16 cellular contexts compared by ENCODE assay signal in the genomic region with DNA sequence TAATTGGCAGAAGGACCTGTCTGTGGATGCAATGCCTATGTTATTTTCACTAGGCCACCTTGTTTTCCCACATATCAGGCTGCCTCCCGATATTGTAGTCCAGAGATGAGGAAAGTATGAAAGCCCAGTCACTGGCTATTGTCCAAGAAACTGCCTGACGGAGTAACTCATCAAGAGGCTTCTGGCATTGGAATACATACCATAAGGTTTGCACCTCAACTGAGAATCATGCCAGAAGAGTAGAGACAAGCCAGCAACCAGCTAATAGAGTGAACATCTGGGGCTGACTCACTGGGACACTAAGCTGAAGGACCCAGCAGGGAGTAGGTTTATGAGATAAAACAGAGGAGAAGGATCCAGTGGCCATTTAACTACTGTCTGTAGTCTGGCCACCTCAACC.
A peak's percentile ranks its signal among the peaks of the same experiment; 100 is the strongest.
DNase-seq lines count a peak whose midpoint lies in the region; ATAC-seq and TF ChIP-seq lines count a peak whose summit lies in the region.
"Had no signal": no experiment of that assay in that cellular context is flagged by ENCODE, and none has a peak within 500 bp of the region (broad histone marks: within the 10 kb centered on the region; RNA-seq: fewer than 3 reads in every experiment).

No MANE protein-coding gene starts in this region.

- no TSS peak for BruUV-seq in IMR-90 (replicated peaks; lab: Mats Ljungman, UMichigan)
- no TSS peak for BruUV-seq in mammary epithelial cell (replicated peaks; lab: Mats Ljungman, UMichigan)

- H3K4ac ChIP-seq in IMR-90 (ENCODE audit: low read depth, low read length), result peak overlapping the region; percentile 79; the same call in 1 of the 2 replicates

- H3K9me2 ChIP-seq in hepatocyte (replicated peaks; ENCODE audit: insufficient read depth), result no peaks in the 10 kb centered on the region

- H3K36me3 ChIP-seq in IMR-90 (ENCODE audit: control insufficient read depth, insufficient read depth, low read length) (no peaks in the 10 kb centered on the region), mammary epithelial cell (ENCODE audit: insufficient read depth, low read length) (no peaks in the 10 kb centered on the region), hepatocyte (replicated peaks; ENCODE audit: insufficient read depth, low read depth) (no peaks in the 10 kb centered on the region), SJCRH30 (no peaks in the 10 kb centered on the region)

- ATAC-seq in IMR-90 (ENCODE audit: low read depth) (peak; percentile 90), HG03378 (IDR thresholded peaks at IDR 0.05; ENCODE audit: unreplicated experiment) (no peak), GM21390 (IDR thresholded peaks at IDR 0.05; ENCODE audit: unreplicated experiment) (no peak)
- ATAC-seq: stimulated activated effector memory CD8-positive, alpha-beta T cell treated with anti-CD3 and anti-CD28 coated beads, Interleukin-12 subunit alpha, Interleukin-12 subunit beta, amount 100 ng/mL, for 72 hours had no signal

- H4K91ac ChIP-seq in IMR-90 (ENCODE audit: insufficient read depth, low read depth, low read length), result peak overlapping the region; percentile 37; the same call in 1 of the 2 replicates

- peak overlapping the region; percentile 82; the same call in 1 of the 2 replicates for H3K14ac ChIP-seq in IMR-90 (replicated peaks; ENCODE audit: low read depth, low read length)

- H3K56ac ChIP-seq in IMR-90 (ENCODE audit: extremely low read depth, insufficient read depth, low read length), result no peak overlapping the region

- peak overlapping the region; percentile 75; the same call in 1 of the 2 replicates for H3K18ac ChIP-seq in IMR-90 (ENCODE audit: low read depth, low read length)

- DNase-seq in AG08395 (ENCODE audit: low spot score) (peak; percentile 89), IMR-90 (peak; percentile 99), mammary epithelial cell (peak; percentile 99), hepatocyte (ENCODE audit: low spot score) (peak; percentile 25), NCI-H526 treated with DMSO at 0.1 percent for 48 hours (lab: John Stamatoyannopoulos, UW) (no peak), SJCRH30 (no peak)
- DNase-seq: activated CD4-positive, alpha-beta memory T cell treated with anti-CD3 and anti-CD28 coated beads, Interleukin-2, amount 10 ng/mL, durations not matched to agents 7 days and 5 days; activated naive CD4-positive, alpha-beta T cell treated with anti-CD3 and anti-CD28 coated beads for 36 hours; dermis blood vessel endothelial cell; GF-D8; head of caudate nucleus had no signal

- intact Hi-C loops in IMR-90 (cut with micrococcal nuclease) (no loop called here), mammary epithelial cell (cut with micrococcal nuclease) (loop anchor here (1.0 kb wide), 1 partner anchor 19 kb away; no protein-coding TSS in a partner anchor)

- H3K79me2 ChIP-seq in mammary epithelial cell (ENCODE audit: insufficient read depth, low read length), result no peaks in the 10 kb centered on the region
- no peaks in the 10 kb centered on the region for H3K79me2 ChIP-seq in hepatocyte
- H3K79me2 ChIP-seq: parathyroid adenoma had no signal

- H3K4me3 ChIP-seq in IMR-90 (ENCODE audit: insufficient read depth, low read depth, low read length) (no peak overlapping the region), mammary epithelial cell (replicated peaks in 1 of 3; ENCODE audit: insufficient read depth in 1 of 3, low read depth in 2 of 3, low read length in 3 of 3) (no peak overlapping the region), hepatocyte (no peak overlapping the region), SJCRH30 (no peak overlapping the region)

- CTCF ChIA-PET in IMR-90 (lab: Yijun Ruan, JAX) (no interaction called here), mammary epithelial cell (lab: Charles Lee; ENCODE audit: low non-redundant PET) (no interaction called here)

- H3K27me3 ChIP-seq in IMR-90 (ENCODE audit: control insufficient read depth, insufficient read depth, low read length) (no peaks in the 10 kb centered on the region), mammary epithelial cell (ENCODE audit: insufficient read depth, low read length) (no peaks in the 10 kb centered on the region), hepatocyte (no peaks in the 10 kb centered on the region), SJCRH30 (no peaks in the 10 kb centered on the region)

- H3K4me2 ChIP-seq in IMR-90 (ENCODE audit: low read depth, low read length) (no peak overlapping the region), mammary epithelial cell (ENCODE audit: insufficient read depth, low read depth, low read length) (no peak overlapping the region), hepatocyte (no peak overlapping the region)

- H2BK20ac ChIP-seq in IMR-90 (ENCODE audit: low read depth, low read length), result peak overlapping the region; percentile 82; the same call in 1 of the 2 replicates

- H2BK15ac ChIP-seq in IMR-90 (ENCODE audit: low read depth, low read length), result peak overlapping the region; percentile 88; the same call in 2 of the 3 replicates

- H4K5ac ChIP-seq in IMR-90 (ENCODE audit: low read depth, low read length), result no peak overlapping the region; the same call in 1 of the 2 replicates

- H3K9me1 ChIP-seq in IMR-90 (ENCODE audit: insufficient read depth, low read length), result no peaks in the 10 kb centered on the region; the same call in 1 of the 2 replicates

- dilution Hi-C loops in IMR-90 (cut with HindIII; ENCODE audit: low sequenced_read_pairs, unreplicated experiment) (no loop called here), mammary epithelial cell (cut with HindIII; ENCODE audit: low sequenced_read_pairs) (no loop called here)

- TF ChIP-seq POLR2A in IMR-90 (IDR thresholded peaks at IDR 0.05; ENCODE audit: low read depth, low read length), result no peak

- H2AK5ac ChIP-seq in IMR-90 (ENCODE audit: low read depth, low read length), result peak overlapping the region; percentile 90

- H3K9ac ChIP-seq in IMR-90 (ENCODE audit: low read depth, low read length) (no peak overlapping the region), mammary epithelial cell (ENCODE audit: insufficient read depth, low read length) (peak overlapping the region; percentile 30)
- H3K9ac ChIP-seq: parathyroid adenoma had no signal

- no peaks in the 10 kb centered on the region for H4K20me1 ChIP-seq in IMR-90 (ENCODE audit: insufficient read depth, low read length)
- no peaks in the 10 kb centered on the region for H4K20me1 ChIP-seq in mammary epithelial cell (ENCODE audit: insufficient read depth, low read length)
- no peaks in the 10 kb centered on the region for H4K20me1 ChIP-seq in hepatocyte (ENCODE audit: insufficient read depth, poor library complexity, severe bottlenecking)

- H3K4me1 ChIP-seq in IMR-90 (ENCODE audit: control insufficient read depth, insufficient read depth, low read length) (peaks cover 8% of the 10 kb centered on the region), mammary epithelial cell (ENCODE audit: insufficient read depth, low read length) (peaks cover 46% of the 10 kb centered on the region), hepatocyte (ENCODE audit: insufficient read depth) (no peaks in the 10 kb centered on the region), SJCRH30 (peaks cover 35% of the 10 kb centered on the region)
- H3K4me1 ChIP-seq: parathyroid adenoma had no signal

- H3K27ac ChIP-seq in IMR-90 (ENCODE audit: insufficient read depth, low read length) (no peak overlapping the region), mammary epithelial cell (ENCODE audit: insufficient read depth, low read depth, low read length) (peak overlapping the region; percentile 81), hepatocyte (no peak overlapping the region), SJCRH30 (no peak overlapping the region)
- H3K27ac ChIP-seq: C4-2B, parathyroid adenoma had no signal

- in situ Hi-C loops in IMR-90 (cut with MboI; ENCODE audit: low sequenced_read_pairs), result no loop called here
- in situ Hi-C loops in mammary epithelial cell (cut with MboI; ENCODE audit: low sequenced_read_pairs in 2 of 2), result no loop called here

- POLR2A ChIA-PET in IMR-90 (lab: Charles Lee; ENCODE audit: unreplicated experiment), result no interaction called here

- no peak overlapping the region for H2AK9ac ChIP-seq in IMR-90 (replicated peaks; ENCODE audit: low read depth, low read length, poor library complexity)

- H3K23ac ChIP-seq in IMR-90 (ENCODE audit: low read depth, low read length), result peak overlapping the region; percentile 48; the same call in 1 of the 2 replicates

- TF ChIP-seq RAD21 in IMR-90 (IDR thresholded peaks at IDR 0.05; ENCODE audit: low read length), result no peak

- 0% methylated on average over 1 of the region's 2 CpGs; no CpG with 5 or more reads in 1 of the 2 experiments for WGBS in IMR-90 (ENCODE audit: extremely low coverage in 2 of 2, insufficient read length in 1 of 2), 2 experiments
- WGBS in mammary epithelial cell (ENCODE audit: low coverage, missing lambda C conversion rate), result 0% methylated on average over 2 of the region's 2 CpGs
- WGBS in hepatocyte (ENCODE audit: low lambda C conversion rate, missing lambda C conversion rate), result 75% methylated on average over 2 of the region's 2 CpGs

- H2AFZ ChIP-seq in IMR-90 (replicated peaks; ENCODE audit: low read length, poor library complexity) (peak overlapping the region; percentile 13), mammary epithelial cell (ENCODE audit: low read depth, low read length) (peak overlapping the region; percentile 34), hepatocyte (no peak overlapping the region)
- H2AFZ ChIP-seq: parathyroid adenoma had no signal

- peak overlapping the region; percentile 74 for H2BK5ac ChIP-seq in IMR-90 (ENCODE audit: low read depth, low read length, poor library complexity, severe bottlenecking)

- H3K79me1 ChIP-seq in IMR-90 (ENCODE audit: low read depth in 1 of 2, low read length in 2 of 2), result no peaks in the 10 kb centered on the region

- H3K9me3 ChIP-seq in IMR-90 (ENCODE audit: control insufficient read depth, insufficient read depth, low read length) (no peaks in the 10 kb centered on the region), mammary epithelial cell (replicated peaks; ENCODE audit: insufficient read depth, low read length) (no peaks in the 10 kb centered on the region), hepatocyte (ENCODE audit: low read depth) (no peaks in the 10 kb centered on the region), SJCRH30 (replicated peaks) (no peaks in the 10 kb centered on the region)

- H4K8ac ChIP-seq in IMR-90 (ENCODE audit: low read depth in 2 of 2, low read length in 2 of 2), result peak overlapping the region in 1 of 2 experiments; percentile 82; a peak in 2 of 4 replicates

- peak overlapping the region; percentile 85; the same call in 1 of the 2 replicates for H2BK120ac ChIP-seq in IMR-90 (ENCODE audit: low read depth, low read length)

- no peak for TF ChIP-seq CTCF in IMR-90 (conservative IDR thresholded peaks at IDR 0.05; ENCODE audit: low read depth, low read length)
- no peak for TF ChIP-seq CTCF in mammary epithelial cell (conservative IDR thresholded peaks at IDR 0.05 in 1 of 2, IDR thresholded peaks at IDR 0.05 in 1 of 2; ENCODE audit: extremely low read depth in 1 of 2, insufficient read depth in 1 of 2, low read depth in 1 of 2, low read length in 2 of 2)
- no peak for TF ChIP-seq CTCF in hepatocyte (IDR thresholded peaks at IDR 0.05; ENCODE audit: poor library complexity)

TF ChIP-seq in IMR-90, 13 proteins besides CTCF, POLR2A, EP300 and RAD21:
- TF ChIP-seq NFE2L2 (IDR thresholded peaks at IDR 0.05; ENCODE audit: low read depth, low read length) (no peak), FOS (IDR thresholded peaks at IDR 0.05; ENCODE audit: low read depth, low read length) (peak; percentile 47; the same call in 1 of the 2 replicates)

Comparison
In these comparisons a context has a peak if more than half of its experiments do, and no peak if none do; other contexts are left out.
1. DNase-seq: peak in AG08395 (single experiment), IMR-90 (single experiment), mammary epithelial cell (single experiment) and hepatocyte (single experiment); none in NCI-H526 treated with DMSO at 0.1 percent for 48 hours (single experiment) and SJCRH30 (0 of 2).